ENCODE assay signal across 8 cellular contexts in genomic region chrX:7996414-7996813, GRCh38.
DNase-seq lines count a peak whose midpoint lies in the region; ATAC-seq and TF ChIP-seq lines count a peak whose summit lies in the region.

No MANE protein-coding gene starts in this region.

- no peaks in the 10 kb centered on the region for H3K4me1 Mint-ChIP-seq in endothelial cell (ENCODE audit: unreplicated experiment)

- H3K4me3 ChIP-seq in AG10803 (ENCODE audit: low read length) (no peak overlapping the region), GM06990 (replicated peaks; ENCODE audit: low read depth, low read length) (no peak overlapping the region), neuronal stem cell (ENCODE audit: low read length in 2 of 2) (no peak overlapping the region)

- H3K27me3 ChIP-seq in GM06990 (replicated peaks; ENCODE audit: control insufficient read depth, insufficient read depth, low read length) (no peaks in the 10 kb centered on the region), neuronal stem cell (ENCODE audit: control insufficient read depth in 3 of 3, insufficient read depth in 3 of 3, low read depth in 1 of 3, low read length in 3 of 3) (no peaks in the 10 kb centered on the region)

- no peak overlapping the region for H4K91ac ChIP-seq in neuronal stem cell (ENCODE audit: low read depth, low read length, poor library complexity)

- no peaks in the 10 kb centered on the region for H3K79me1 ChIP-seq in neuronal stem cell (ENCODE audit: low read depth, low read length)

- no peak overlapping the region for H3K14ac ChIP-seq in neuronal stem cell (ENCODE audit: low read length)

- H3K9me3 ChIP-seq in neuronal stem cell (replicated peaks in 1 of 2; ENCODE audit: control insufficient read depth in 2 of 2, insufficient read depth in 1 of 2, low read depth in 1 of 2, low read length in 2 of 2): no peaks in the 10 kb centered on the region

- WGBS in neuronal stem cell (ENCODE audit: extremely low coverage in 2 of 2, insufficient read length in 2 of 2, insufficient replicate concordance in 1 of 2), 2 donors: no CpG with 5 or more reads among the region's 2 CpGs

- no peaks in the 10 kb centered on the region for H3K9me3 Mint-ChIP-seq in endothelial cell (ENCODE audit: unreplicated experiment)

- H3K36me3 Mint-ChIP-seq in endothelial cell (ENCODE audit: low read depth, unreplicated experiment): no peaks in the 10 kb centered on the region

- H3K4me1 ChIP-seq in neuronal stem cell (ENCODE audit: control insufficient read depth in 2 of 2, insufficient read depth in 1 of 2, low read depth in 1 of 2, low read length in 2 of 2): no peaks in the 10 kb centered on the region

- no peak overlapping the region for H2BK5ac ChIP-seq in neuronal stem cell (ENCODE audit: low read length)

- H3K9ac ChIP-seq in neuronal stem cell (ENCODE audit: low read depth, low read length, poor library complexity): no peak overlapping the region

- H2BK120ac ChIP-seq in neuronal stem cell (ENCODE audit: low read depth, low read length): no peak overlapping the region

- no peak overlapping the region for H2AK5ac ChIP-seq in neuronal stem cell (ENCODE audit: low read depth, low read length)

- TF ChIP-seq CTCF in AG10803 (conservative IDR thresholded peaks at IDR 0.05; ENCODE audit: low read length) (peak; percentile 62), GM06990 (IDR thresholded peaks at IDR 0.05; ENCODE audit: insufficient read depth, low read length, poor library complexity, severe bottlenecking) (peak; percentile 58), endothelial cell (IDR thresholded peaks at IDR 0.05; ENCODE audit: unreplicated experiment) (peak; percentile 65)

- H3K4me3 Mint-ChIP-seq in endothelial cell (ENCODE audit: unreplicated experiment): no peak overlapping the region

- H3K27me3 Mint-ChIP-seq in endothelial cell (ENCODE audit: unreplicated experiment): peaks cover 1% of the 10 kb centered on the region

- ATAC-seq in GM18517 (IDR thresholded peaks at IDR 0.05; ENCODE audit: unreplicated experiment): no peak

- no peak overlapping the region for H2BK12ac ChIP-seq in neuronal stem cell (ENCODE audit: low read length)

- no peak overlapping the region for H3K4me2 ChIP-seq in neuronal stem cell (ENCODE audit: insufficient read depth, low read length, poor library complexity, severe bottlenecking)

- H3K4ac ChIP-seq in neuronal stem cell (ENCODE audit: low read length): no peak overlapping the region

- no peak overlapping the region for H4K8ac ChIP-seq in neuronal stem cell (ENCODE audit: low read depth, low read length)

- no peaks in the 10 kb centered on the region for H3K36me3 ChIP-seq in GM06990 (ENCODE audit: control insufficient read depth, insufficient read depth, low read length)
- no peaks in the 10 kb centered on the region for H3K36me3 ChIP-seq in neuronal stem cell (replicated peaks in 1 of 2; ENCODE audit: control insufficient read depth in 2 of 2, insufficient read depth in 2 of 2, low read length in 2 of 2)

- no peak overlapping the region for H3K23ac ChIP-seq in neuronal stem cell (ENCODE audit: low read depth, low read length, poor library complexity)

- no peak overlapping the region for H2BK15ac ChIP-seq in neuronal stem cell (ENCODE audit: low read length)

- H3K27ac Mint-ChIP-seq in endothelial cell (ENCODE audit: unreplicated experiment): no peak overlapping the region

- DNase-seq in AG10803 (ENCODE audit: low read depth) (peak; percentile 23), GM06990 (ENCODE audit: extremely low read depth, insufficient read length) (no peak), HuH-7 (ENCODE audit: low spot score) (peak; percentile 7), SHP77 (lab: John Stamatoyannopoulos, UW) (peak; percentile 4 to 11), endothelial cell (ENCODE audit: low spot score) (peak; percentile 24), neuronal stem cell (ENCODE audit: low spot score) (peak; percentile 8), HCEC 1CT (no peak)

- no peak overlapping the region for H2AFZ ChIP-seq in neuronal stem cell (ENCODE audit: low read length)

- H3K27ac ChIP-seq in neuronal stem cell (replicated peaks; ENCODE audit: low read length): no peak overlapping the region

- H3K18ac ChIP-seq in neuronal stem cell (ENCODE audit: low read length): no peak overlapping the region

Comparison
In these comparisons a context has a peak if more than half of its experiments do, and no peak if none do; other contexts are left out.
1. DNase-seq: peak in AG10803 (single experiment), HuH-7 (single experiment), SHP77 (2 of 2), endothelial cell (single experiment) and neuronal stem cell (single experiment); none in GM06990 (single experiment) and HCEC 1CT (single experiment).
2. Peak in every context shown above with its lines, with median percentiles within 50 percentile points of each other: CTCF ChIP-seq.